23 cellular contexts compared by ENCODE assay signal in genomic region chr5:109585012-109585599, GRCh38.
DNase-seq lines count a peak whose midpoint lies in the region; ATAC-seq, FAIRE-seq and TF ChIP-seq lines count a peak whose summit lies in the region.
"Had no signal": no experiment of that assay in that cellular context is flagged by ENCODE, and none has a peak within 500 bp of the region (broad histone marks: within the 10 kb centered on the region; RNA-seq: fewer than 3 reads in every experiment).

No MANE protein-coding gene starts in this region.

- H3K9me3 Mint-ChIP-seq in GM23338: no peaks in the 10 kb centered on the region
- H3K9me3 Mint-ChIP-seq: central memory CD8-positive, alpha-beta T cell; stimulated activated effector memory CD8-positive, alpha-beta T cell treated with anti-CD3 and anti-CD28 coated beads, Interleukin-12 subunit alpha, Interleukin-12 subunit beta, amount 100 ng/mL, for 72 hours had no signal

- DNase-seq in AG04449 (ENCODE audit: low read depth, low spot score) (peak; percentile 12), GM23338 (ENCODE audit: low spot score) (no peak), bronchial epithelial cell (ENCODE audit: low read depth) (peak; percentile 29), left lung (no peak), spleen (no peak), DMS153 treated with DMSO at 0.1 percent for 48 hours (lab: John Stamatoyannopoulos, UW; ENCODE audit: unreplicated experiment) (no peak)
- DNase-seq: activated CD4-positive, alpha-beta T cell treated with anti-CD3 and anti-CD28 coated beads, Interleukin-2, amount 50 U/mL, for 1 hour; Caco-2; Karpas-422; mucosa of descending colon; NCI-H146; occipital lobe; upper lobe of right lung had no signal

- H3K9me3 ChIP-seq in left lung: no peaks in the 10 kb centered on the region
- H3K9me3 ChIP-seq in spleen: no peaks in the 10 kb centered on the region
- H3K9me3 ChIP-seq: Caco-2, mucosa of descending colon, upper lobe of right lung had no signal

- TF ChIP-seq CTCF in AG04449 (IDR thresholded peaks at IDR 0.05; ENCODE audit: insufficient read depth, low read length, missing control alignments) (no peak), GM23338 (conservative IDR thresholded peaks at IDR 0.05; ENCODE audit: low read depth in 2 of 2) (no peak), bronchial epithelial cell (IDR thresholded peaks at IDR 0.05; ENCODE audit: insufficient read depth, low read length, severe bottlenecking) (no peak), left lung (IDR thresholded peaks at IDR 0.05) (no peak), spleen (IDR thresholded peaks at IDR 0.05 in 8 of 11, conservative IDR thresholded peaks at IDR 0.05 in 3 of 11) (no peak)

- no peak overlapping the region for H3K4me3 Mint-ChIP-seq in GM23338
- H3K4me3 Mint-ChIP-seq: activated naive CD8-positive, alpha-beta T cell; central memory CD8-positive, alpha-beta T cell; stimulated activated effector memory CD8-positive, alpha-beta T cell treated with anti-CD3 and anti-CD28 coated beads, Interleukin-12 subunit alpha, Interleukin-12 subunit beta, amount 100 ng/mL, for 72 hours had no signal

- POLR2A ChIA-PET in AG04449 (lab: Yijun Ruan, JAX): no interaction called here

- H3K4me3 ChIP-seq in AG04449 (ENCODE audit: low read depth, low read length): no peak overlapping the region
- H3K4me3 ChIP-seq in GM23338: no peak overlapping the region
- no peak overlapping the region for H3K4me3 ChIP-seq in bronchial epithelial cell (ENCODE audit: low read depth, low read length)
- H3K4me3 ChIP-seq in left lung: no peak overlapping the region
- no peak overlapping the region for H3K4me3 ChIP-seq in spleen
- H3K4me3 ChIP-seq: mucosa of descending colon, SK-N-MC, skin epidermis, upper lobe of right lung had no signal

- CTCF ChIA-PET in AG04449 (lab: Yijun Ruan, JAX): interaction anchor here (1.1 kb wide), 1 partner anchor 21 kb away, joined by 3 read pairs; no protein-coding TSS in a partner anchor

- no peaks in the 10 kb centered on the region for H3K36me3 Mint-ChIP-seq in GM23338 (ENCODE audit: low read depth)
- H3K36me3 Mint-ChIP-seq: activated naive CD8-positive, alpha-beta T cell; stimulated activated effector memory CD8-positive, alpha-beta T cell treated with anti-CD3 and anti-CD28 coated beads, Interleukin-12 subunit alpha, Interleukin-12 subunit beta, amount 100 ng/mL, for 72 hours had no signal

- H3K36me3 ChIP-seq in GM23338 (ENCODE audit: insufficient read depth) (no peaks in the 10 kb centered on the region), bronchial epithelial cell (ENCODE audit: control insufficient read depth, insufficient read depth, low read length) (no peaks in the 10 kb centered on the region), left lung (no peaks in the 10 kb centered on the region), spleen (no peaks in the 10 kb centered on the region)
- H3K36me3 ChIP-seq: upper lobe of right lung had no signal

- H3K4me1 ChIP-seq in GM23338 (ENCODE audit: insufficient read depth) (no peaks in the 10 kb centered on the region), left lung (no peaks in the 10 kb centered on the region), spleen (no peaks in the 10 kb centered on the region)
- H3K4me1 ChIP-seq: Caco-2 had no signal

- no peak for ATAC-seq in GM23338
- ATAC-seq in left lung: peak; percentile 31
- no peak for ATAC-seq in GM18868 (IDR thresholded peaks at IDR 0.05; ENCODE audit: unreplicated experiment)
- ATAC-seq in GM19324 (IDR thresholded peaks at IDR 0.05; ENCODE audit: low FRiP score, unreplicated experiment): no peak
- ATAC-seq: mucosa of descending colon; stimulated activated effector memory CD8-positive, alpha-beta T cell treated with anti-CD3 and anti-CD28 coated beads, Interleukin-12 subunit alpha, Interleukin-12 subunit beta, amount 100 ng/mL, for 72 hours; upper lobe of right lung had no signal

- no peaks in the 10 kb centered on the region for H3K4me1 Mint-ChIP-seq in GM23338
- H3K4me1 Mint-ChIP-seq: stimulated activated effector memory CD8-positive, alpha-beta T cell treated with anti-CD3 and anti-CD28 coated beads, Interleukin-12 subunit alpha, Interleukin-12 subunit beta, amount 100 ng/mL, for 72 hours had no signal

- H3K27ac ChIP-seq in GM23338 (ENCODE audit: low read depth) (no peak overlapping the region), left lung (no peak overlapping the region), spleen (no peak overlapping the region)
- H3K27ac ChIP-seq: HL-60, SK-N-MC, skin epidermis, upper lobe of right lung had no signal

- H2AFZ ChIP-seq in GM23338: 0 out of 2 replicates have a peak overlapping the region, but pooled peaks have one; percentile 23

- H3K27me3 Mint-ChIP-seq in GM23338 (ENCODE audit: insufficient read depth, low read depth, poor library complexity): peaks cover 3% of the 10 kb centered on the region
- H3K27me3 Mint-ChIP-seq: central memory CD8-positive, alpha-beta T cell had no signal

- intact Hi-C loops in left lung (cut with DNase I) (no loop called here), spleen (cut with DNase I; ENCODE audit: low total_unique reads) (no loop called here)

- H3F3A ChIP-seq in GM23338 (replicated peaks; ENCODE audit: low read depth): no peaks in the 10 kb centered on the region

- no peaks in the 10 kb centered on the region for H3K27me3 ChIP-seq in GM23338 (ENCODE audit: insufficient read depth)
- H3K27me3 ChIP-seq in bronchial epithelial cell (ENCODE audit: control insufficient read depth, insufficient read depth, low read length): no peaks in the 10 kb centered on the region
- no peaks in the 10 kb centered on the region for H3K27me3 ChIP-seq in left lung
- no peaks in the 10 kb centered on the region for H3K27me3 ChIP-seq in spleen (replicated peaks in 1 of 7)
- H3K27me3 ChIP-seq: upper lobe of right lung had no signal

- H3K4me2 ChIP-seq in GM23338: no peak overlapping the region

- WGBS in spleen, 5 donors: 36 to 66% (median 50%) methylated on average over 3 of the region's 3 CpGs

- no peak for FAIRE-seq in bronchial epithelial cell (lab: Jason Lieb, UNC)
- FAIRE-seq: islet of Langerhans, TTC549 had no signal

- TF ChIP-seq POLR2A in spleen (IDR thresholded peaks at IDR 0.05): no peak

- H3K79me2 ChIP-seq in GM23338 (replicated peaks; ENCODE audit: insufficient read depth): no peaks in the 10 kb centered on the region

- H4K20me1 ChIP-seq in GM23338 (replicated peaks; ENCODE audit: insufficient read depth): no peaks in the 10 kb centered on the region

- H3K9me2 ChIP-seq in GM23338 (ENCODE audit: insufficient read depth): no peaks in the 10 kb centered on the region; the same call in 1 of the 2 replicates

- H3K27ac Mint-ChIP-seq in GM23338: no peak overlapping the region
- H3K27ac Mint-ChIP-seq: activated naive CD8-positive, alpha-beta T cell; stimulated activated effector memory CD8-positive, alpha-beta T cell treated with anti-CD3 and anti-CD28 coated beads, Interleukin-12 subunit alpha, Interleukin-12 subunit beta, amount 100 ng/mL, for 72 hours had no signal

TF ChIP-seq in GM23338, 12 proteins besides CTCF, POLR2A, EP300 and RAD21:
- no peak for TF ChIP-seq JUNB (IDR thresholded peaks at IDR 0.05; ENCODE audit: unreplicated experiment)

Comparison
In these comparisons a context has a peak if more than half of its experiments do, and no peak if none do; other contexts are left out.
1. DNase-seq: peak in AG04449 (single experiment) and bronchial epithelial cell (single experiment); none in GM23338 (single experiment), left lung (0 of 2), spleen (single experiment) and DMS153 treated with DMSO at 0.1 percent for 48 hours (single experiment).